20 cellular contexts compared by ENCODE assay signal in genomic region chr14:74223016-74223415, GRCh38. TPM values are rescaled to one million over a fixed set of nuclear protein-coding genes. Genes with fewer than 3 reads are reported as not detected.
"Had no signal": no experiment of that assay in that cellular context is flagged by ENCODE, and none has a peak within 500 bp of the region (broad histone marks: within the 10 kb centered on the region; RNA-seq: fewer than 3 reads in every experiment).

No MANE protein-coding gene starts in this region.

- ATAC-seq: HepG2, K562, SK-N-SH treated with all-trans-retinoic acid at 6 μM for 48 hours had no signal

- DNase-seq: Kasumi-1, MM.1S, NCI-H1092 treated with DMSO at 0.1 percent for 48 hours, NCI-H1436, NCI-H187, NCI-H2029, NCI-H2081 treated with DMSO at 0.1 percent for 48 hours, NCI-H2171, NCI-H226, NCI-H446, NCI-H510A, NCI-H526, RPMI8226, SHP77 had no signal

- H3K4me2 ChIP-seq: KMS-11 had no signal

- H3K4me3 ChIP-seq: K562 had no signal

- H3K27ac ChIP-seq: KMS-11 had no signal

RNA-seq across cellular contexts. Expression of gene VSX2, which starts 16.2 kb away (rescaled TPM):
- total RNA-seq: HepG2, HT1080, M059J had no signal
